In genomic region chr9:40587475-40588195, GRCh38 we compare ENCODE assay signal across 8 cellular contexts.
DNase-seq lines count a peak whose midpoint lies in the region; ATAC-seq, FAIRE-seq and TF ChIP-seq lines count a peak whose summit lies in the region.
"Not testable (repeated sequence)": the region's sequence is repeated elsewhere in the genome, so short reads cannot be mapped to it uniquely, and the experiment has no call there.

No MANE protein-coding gene starts in this region.

- not testable (repeated sequence) for H3K9me3 ChIP-seq in MG63; endodermal cell (ENCODE audit: control insufficient read depth, low read length); right lobe of liver; pancreas; upper lobe of right lung

- WGBS in endodermal cell (ENCODE audit: insufficient coverage in 1 of 2, insufficient read length in 1 of 2), 2 experiments = 91 to 100% methylated on average over 3 to 10 of the region's 15 CpGs
- 86% methylated on average over 9 of the region's 15 CpGs for WGBS in right lobe of liver (ENCODE audit: insufficient coverage, low coverage, low lambda C conversion rate, missing lambda C conversion rate)
- 73 to 87% methylated on average over 13 to 15 of the region's 15 CpGs for WGBS in pancreas, 2 donors

- ATAC-seq in left ventricle myocardium superior, right lobe of liver, pancreas, upper lobe of right lung: not testable (repeated sequence)

- not testable (repeated sequence) for H3K27me3 Mint-ChIP-seq in Calu3 (ENCODE audit: unreplicated experiment); endodermal cell (ENCODE audit: insufficient read depth)

- not testable (repeated sequence) for H3K9me3 Mint-ChIP-seq in Calu3 (ENCODE audit: low read depth, unreplicated experiment); endodermal cell

- peak overlapping the region; percentile 28 for H3K4me3 Mint-ChIP-seq in Calu3 (ENCODE audit: low read depth, unreplicated experiment)
- not testable (repeated sequence) for H3K4me3 Mint-ChIP-seq in endodermal cell

- not testable (repeated sequence) for H3K9ac ChIP-seq in endodermal cell (ENCODE audit: extremely low read depth, low read length, poor library complexity, severe bottlenecking)

- H3K27me3 ChIP-seq in MG63; endodermal cell (ENCODE audit: control insufficient read depth, insufficient read depth, low read length, poor library complexity, severe bottlenecking); right lobe of liver; pancreas; upper lobe of right lung: not testable (repeated sequence)

- H3K4me3 ChIP-seq in MG63; endodermal cell (ENCODE audit: low read length); right lobe of liver; pancreas; upper lobe of right lung: not testable (repeated sequence)

- not testable (repeated sequence) for H3K27ac Mint-ChIP-seq in Calu3 (ENCODE audit: unreplicated experiment); endodermal cell

- H3K36me3 Mint-ChIP-seq in Calu3 (ENCODE audit: insufficient read depth, unreplicated experiment); endodermal cell (ENCODE audit: low read depth): not testable (repeated sequence)

- TF ChIP-seq CTCF in Calu3 (IDR thresholded peaks at IDR 0.05; ENCODE audit: unreplicated experiment) (peak; percentile 20), endodermal cell (conservative IDR thresholded peaks at IDR 0.05) (peak; percentile 37)
- not testable (repeated sequence) for TF ChIP-seq CTCF in right lobe of liver (IDR thresholded peaks at IDR 0.05); pancreas (IDR thresholded peaks at IDR 0.05); upper lobe of right lung (IDR thresholded peaks at IDR 0.05)

- not testable (repeated sequence) for H3K27ac ChIP-seq in endodermal cell (ENCODE audit: low read depth, low read length); right lobe of liver; pancreas; upper lobe of right lung

- H3K4me1 Mint-ChIP-seq in Calu3 (ENCODE audit: low read depth, unreplicated experiment); endodermal cell: not testable (repeated sequence)

- not testable (repeated sequence) for H3K36me3 ChIP-seq in MG63; endodermal cell (ENCODE audit: control insufficient read depth, insufficient read depth, low read length); right lobe of liver; pancreas; upper lobe of right lung

- BruUV-seq in Calu3 (replicated peaks; lab: Mats Ljungman, UMichigan) = TSS peak; percentile 73

- not testable (repeated sequence) for H3K4me1 ChIP-seq in endodermal cell (ENCODE audit: control insufficient read depth, insufficient read depth, low read length); right lobe of liver; pancreas; upper lobe of right lung

- not testable (repeated sequence) for TF ChIP-seq POLR2A in right lobe of liver (IDR thresholded peaks at IDR 0.05)

- CTCF ChIA-PET in Calu3 (lab: Charles Lee) = not testable (repeated sequence)

- peak; percentile 40 for DNase-seq in Calu3
- peak; percentile 55 for DNase-seq in MG63
- peak; percentile 58 for DNase-seq in activated effector memory CD4-positive, alpha-beta T cell treated with anti-CD3 and anti-CD28 coated beads, Interleukin-2, amount 50 U/mL, for 16 hours
- peak; percentile 0 for DNase-seq in endodermal cell
- peak; percentile 18 for DNase-seq in left ventricle myocardium superior
- peak in 2 of 3 donors; percentile 50 to 65 for DNase-seq in right lobe of liver
- peak in 4 of 6 donors; percentile 12 to 76 (median 25) for DNase-seq in pancreas
- peak; percentile 42 for DNase-seq in upper lobe of right lung

- intact Hi-C loops in Calu3 (cut with micrococcal nuclease; ENCODE audit: unreplicated experiment); left ventricle myocardium superior (cut with micrococcal nuclease); right lobe of liver (cut with DNase I); pancreas (cut with DNase I); upper lobe of right lung (cut with DNase I): not testable (repeated sequence)

- FAIRE-seq in pancreas (lab: Jason Lieb, UNC) = not testable (repeated sequence)

Comparison
In these comparisons a context has a peak if more than half of its experiments do, and no peak if none do; other contexts are left out.
1. DNase-seq: peak in every context shown above with its lines; median percentile 58 in activated effector memory CD4-positive, alpha-beta T cell treated with anti-CD3 and anti-CD28 coated beads, Interleukin-2, amount 50 U/mL, for 16 hours; 58 in right lobe of liver; 55 in MG63; 42 in upper lobe of right lung; 40 in Calu3; 25 in pancreas; 18 in left ventricle myocardium superior; 0 in endodermal cell.